Comparison of ENCODE assay signal across 8 cellular contexts in genomic region chr5:80655231-80655784, GRCh38. TPM values are rescaled to one million over a fixed set of nuclear protein-coding genes. Genes with fewer than 3 reads are reported as not detected.
DNase-seq lines count a peak whose midpoint lies in the region; ATAC-seq and TF ChIP-seq lines count a peak whose summit lies in the region.

No MANE protein-coding gene starts in this region.

- H3K9ac ChIP-seq in MM.1S (ENCODE audit: low read length), result peak overlapping the region; percentile 63

- no peak for TF ChIP-seq CTCF in Calu3 (IDR thresholded peaks at IDR 0.05; ENCODE audit: unreplicated experiment)
- no peak for TF ChIP-seq CTCF in MM.1S (IDR thresholded peaks at IDR 0.05; ENCODE audit: low read length)
- TF ChIP-seq CTCF in coronary artery (IDR thresholded peaks at IDR 0.05), result no peak
- no peak for TF ChIP-seq CTCF in natural killer cell (IDR thresholded peaks at IDR 0.05)

- no peaks in the 10 kb centered on the region for H4K20me1 ChIP-seq in MM.1S (ENCODE audit: insufficient read depth, low read length)

- H3K9me3 ChIP-seq in MM.1S (replicated peaks; ENCODE audit: insufficient read depth, low read length), result no peaks in the 10 kb centered on the region

- H3K4me3 ChIP-seq in MM.1S (ENCODE audit: low read length) (peak overlapping the region; percentile 62), coronary artery (peak overlapping the region; percentile 86)

- H3K27ac Mint-ChIP-seq in Calu3 (ENCODE audit: unreplicated experiment) (peak overlapping the region; percentile 80), natural killer cell (peak overlapping the region; percentile 90 to 95)

- H3K36me3 Mint-ChIP-seq in Calu3 (ENCODE audit: insufficient read depth, unreplicated experiment) (peaks cover 30% of the 10 kb centered on the region), natural killer cell (peaks cover 10% of the 10 kb centered on the region)

- H3K9me2 ChIP-seq in MM.1S (replicated peaks; ENCODE audit: insufficient read depth, low read length), result no peaks in the 10 kb centered on the region

- peaks cover 34% of the 10 kb centered on the region for H3K79me2 ChIP-seq in MM.1S (ENCODE audit: low read length)

- CTCF ChIA-PET in Calu3 (lab: Charles Lee), result interaction anchor here (0.6 to 2.4 kb wide), 4 partner anchors 17 to 857 kb away, joined by 3 to 8 read pairs (median 4); no protein-coding TSS in a partner anchor

- H3F3A ChIP-seq in MM.1S (ENCODE audit: insufficient read depth, low read length), result peaks cover 13% of the 10 kb centered on the region

- H3K4me2 ChIP-seq in MM.1S (ENCODE audit: low read depth, low read length), result peak overlapping the region; percentile 80

- no peaks in the 10 kb centered on the region; the same call in 1 of the 2 replicates for H3K36me3 ChIP-seq in MM.1S (replicated peaks; ENCODE audit: insufficient read depth, low read length)

- H3K4me1 Mint-ChIP-seq in Calu3 (ENCODE audit: low read depth, unreplicated experiment) (peaks cover 23% of the 10 kb centered on the region), natural killer cell (peaks cover 28 to 29% of the 10 kb centered on the region in 2 donors)

- no peak for DNase-seq in Calu3
- peak; percentile 31 for DNase-seq in MM.1S
- no peak for DNase-seq in coronary artery (ENCODE audit: low spot score)
- no peak for DNase-seq in natural killer cell
- no peak for DNase-seq in GDM1 (lab: John Stamatoyannopoulos, UW)
- no peak for DNase-seq in NCI-H345 (lab: John Stamatoyannopoulos, UW)

- peak overlapping the region; percentile 40 for H2AFZ ChIP-seq in MM.1S (ENCODE audit: low read length)

- ATAC-seq in natural killer cell (no peak), HG03095 (IDR thresholded peaks at IDR 0.05; ENCODE audit: unreplicated experiment) (no peak), HG02885 (IDR thresholded peaks at IDR 0.05; ENCODE audit: poor library complexity, unreplicated experiment) (no peak)

- peak overlapping the region; percentile 80 for H3K4me3 Mint-ChIP-seq in Calu3 (ENCODE audit: low read depth, unreplicated experiment)
- peak overlapping the region; percentile 96 for H3K4me3 Mint-ChIP-seq in natural killer cell

- peaks cover 7% of the 10 kb centered on the region; the same call in 1 of the 2 replicates for H3K4me1 ChIP-seq in MM.1S (ENCODE audit: low read length)

- no peaks in the 10 kb centered on the region for H3K27me3 ChIP-seq in MM.1S (replicated peaks; ENCODE audit: insufficient read depth, low read length)

- BruUV-seq in Calu3 (replicated peaks; lab: Mats Ljungman, UMichigan), result TSS peak; percentile 75

- H3K9me3 Mint-ChIP-seq in Calu3 (ENCODE audit: low read depth, unreplicated experiment) (no peaks in the 10 kb centered on the region), natural killer cell (no peaks in the 10 kb centered on the region)

- H3K27ac ChIP-seq in MM.1S (ENCODE audit: low read length) (peak overlapping the region; percentile 88), coronary artery (peak overlapping the region; percentile 86 to 93)

- intact Hi-C loops in Calu3 (cut with micrococcal nuclease; ENCODE audit: unreplicated experiment) (loop anchor here (2.0 kb wide), 1 partner anchor 167 kb away; the partner anchor contains the start of gene FAM151B), natural killer cell (cut with micrococcal nuclease) (loop anchor here (1.0 kb wide), 1 partner anchor 646 kb away; the partner anchor contains the start of gene ZCCHC9)

- H3K27me3 Mint-ChIP-seq in Calu3 (ENCODE audit: unreplicated experiment) (no peaks in the 10 kb centered on the region), natural killer cell (ENCODE audit: low read depth in 2 of 2) (no peaks in the 10 kb centered on the region)

RNA-seq across cellular contexts. Expression of gene DHFR, which starts 0.5 kb away (rescaled TPM):
- total RNA-seq in Calu3 (2022) (46.9 and 58.0 TPM in 2 replicates), natural killer cell (10 to 100 TPM in 2 of 3 donors, 1 to 10 TPM in 1; 8.8 to 14.3 (median 12.0) TPM)

RNA-seq across cellular contexts. Expression of gene MSH3, which starts 0.9 kb away (rescaled TPM):
- total RNA-seq in Calu3 (2022), result 15.5 and 17.2 TPM in 2 replicates
- 10 to 100 TPM; 11.6 to 17.1 (median 15.5) TPM for total RNA-seq in natural killer cell
